ENCODE assay signal across 21 cellular contexts in genomic region chr4:184358521-184359232, GRCh38.
DNase-seq lines count a peak whose midpoint lies in the region; ATAC-seq, FAIRE-seq and TF ChIP-seq lines count a peak whose summit lies in the region.
"Had no signal": no experiment of that assay in that cellular context is flagged by ENCODE, and none has a peak within 500 bp of the region (broad histone marks: within the 10 kb centered on the region; RNA-seq: fewer than 3 reads in every experiment).

No MANE protein-coding gene starts in this region.

- H3K4me3 ChIP-seq in GM23338 (no peak overlapping the region), choroid plexus epithelial cell (ENCODE audit: low read depth, low read length) (no peak overlapping the region), skeletal muscle tissue (ENCODE audit: low read length in 3 of 3) (no peak overlapping the region)

- no peaks in the 10 kb centered on the region for H3K79me2 ChIP-seq in GM23338 (replicated peaks; ENCODE audit: insufficient read depth)

- no peaks in the 10 kb centered on the region for H3F3A ChIP-seq in GM23338 (replicated peaks; ENCODE audit: low read depth)

- no peaks in the 10 kb centered on the region for H4K20me1 ChIP-seq in GM23338 (replicated peaks; ENCODE audit: insufficient read depth)

- 0 out of 2 replicates have a peak, but pooled peaks cover 4% of the 10 kb centered on the region for H3K9me2 ChIP-seq in GM23338 (ENCODE audit: insufficient read depth)

- peaks cover 16% of the 10 kb centered on the region for H3K4me1 ChIP-seq in GM23338 (ENCODE audit: insufficient read depth)
- H3K4me1 ChIP-seq in skeletal muscle tissue (ENCODE audit: control insufficient read depth in 3 of 3, insufficient read depth in 3 of 3, low read length in 3 of 3), result peaks cover 12 to 31% (median 12%) of the 10 kb centered on the region in 3 donors

- H3K27me3 ChIP-seq in GM23338 (ENCODE audit: insufficient read depth), result no peaks in the 10 kb centered on the region
- no peaks in the 10 kb centered on the region for H3K27me3 ChIP-seq in skeletal muscle tissue (ENCODE audit: control insufficient read depth in 3 of 3, insufficient read depth in 3 of 3, low read length in 3 of 3)

- H3K9me3 ChIP-seq in skeletal muscle tissue (ENCODE audit: control insufficient read depth in 3 of 3, low read length in 3 of 3), result no peaks in the 10 kb centered on the region

- peak overlapping the region in 1 of 3 donors; percentile 15 for H3K9ac ChIP-seq in skeletal muscle tissue (ENCODE audit: low read depth in 1 of 3, low read length in 3 of 3)
- H3K9ac ChIP-seq: KMS-11 had no signal

- ATAC-seq in GM23338, result no peak
- ATAC-seq in GM19467 (IDR thresholded peaks at IDR 0.05; ENCODE audit: unreplicated experiment), result no peak

- DNase-seq in GM23338 (ENCODE audit: low spot score) (no peak), choroid plexus epithelial cell (ENCODE audit: low read depth) (peak; percentile 48), midbrain (lab: John Stamatoyannopoulos, UW) (peak; percentile 4), NCI-H69 (lab: John Stamatoyannopoulos, UW) (no peak), GM19239 (ENCODE audit: insufficient read length, low spot score) (no peak)
- DNase-seq in stimulated activated CD4-positive, alpha-beta T cell treated with anti-CD3 and anti-CD28 coated beads, Interleukin-2, amount 100 ng/mL, for 48 hours, result no peak
- DNase-seq: CD4-positive, alpha-beta memory T cell; DMS79; GOT3; NCI-H1092 treated with DMSO at 0.1 percent for 48 hours; NCI-H1694; NCI-H345; NCI-H526 treated with DMSO at 0.1 percent for 48 hours; NK-92 treated with Interleukin-12 subunit alpha and Interleukin-12 subunit beta, amount 100 ng/mL, for 24 hours had no signal

- H3K4me3 Mint-ChIP-seq in GM23338, result no peak overlapping the region
- H3K4me3 Mint-ChIP-seq: B cell; CD4-positive, alpha-beta memory T cell had no signal

- H3K27ac ChIP-seq in GM23338 (ENCODE audit: low read depth) (no peak overlapping the region), skeletal muscle tissue (ENCODE audit: low read depth, low read length) (peak overlapping the region; percentile 37)
- H3K27ac ChIP-seq: KMS-11, RWPE1 had no signal

- peaks cover 2% of the 10 kb centered on the region; the same call in 1 of the 3 replicates for H3K36me3 Mint-ChIP-seq in GM23338 (ENCODE audit: low read depth)

- no peaks in the 10 kb centered on the region for H3K27me3 Mint-ChIP-seq in GM23338 (ENCODE audit: insufficient read depth, low read depth, poor library complexity)
- H3K27me3 Mint-ChIP-seq: B cell; CD4-positive, alpha-beta memory T cell had no signal

- H3K27ac Mint-ChIP-seq in GM23338, result no peak overlapping the region; the same call in 1 of the 2 replicates
- H3K27ac Mint-ChIP-seq: B cell had no signal

- no peaks in the 10 kb centered on the region for H3K9me3 Mint-ChIP-seq in GM23338

- H3K36me3 ChIP-seq in GM23338 (ENCODE audit: insufficient read depth) (no peaks in the 10 kb centered on the region), skeletal muscle tissue (ENCODE audit: control insufficient read depth in 3 of 3, insufficient read depth in 3 of 3, low read length in 3 of 3) (no peaks in the 10 kb centered on the region)

- no peak for FAIRE-seq in GM19239 (lab: Jason Lieb, UNC)
- FAIRE-seq: G401.6, GM12892 had no signal

- TF ChIP-seq CTCF in GM23338 (conservative IDR thresholded peaks at IDR 0.05; ENCODE audit: low read depth in 2 of 2), result no peak
- TF ChIP-seq CTCF in choroid plexus epithelial cell (conservative IDR thresholded peaks at IDR 0.05; ENCODE audit: low read depth, low read length), result no peak

- H3K4me2 ChIP-seq in GM23338, result no peak overlapping the region
- H3K4me2 ChIP-seq: KMS-11 had no signal

- peaks cover 22% of the 10 kb centered on the region; the same call in 2 of the 3 replicates for H3K4me1 Mint-ChIP-seq in GM23338

- peak overlapping the region; percentile 12; the same call in 1 of the 2 replicates for H2AFZ ChIP-seq in GM23338

TF ChIP-seq in GM23338, 12 proteins besides CTCF, POLR2A, EP300 and RAD21 (continues in another document):
- TF ChIP-seq EZH2phosphoT487 (IDR thresholded peaks at IDR 0.05; ENCODE audit: unreplicated experiment), result no peak
- TF ChIP-seq ZNF114 (CRISPR knock-in tag; IDR thresholded peaks at IDR 0.05), result no peak
- no peak for TF ChIP-seq ETS1 (IDR thresholded peaks at IDR 0.05)
- no peak for TF ChIP-seq JUNB (IDR thresholded peaks at IDR 0.05; ENCODE audit: unreplicated experiment)
- no peak for TF ChIP-seq ZNF331 (CRISPR knock-in tag; IDR thresholded peaks at IDR 0.05; ENCODE audit: low read depth)
- no peak for TF ChIP-seq ZNF462 (CRISPR knock-in tag; IDR thresholded peaks at IDR 0.05)

Comparison
In these comparisons a context has a peak if more than half of its experiments do, and no peak if none do; other contexts are left out.
1. DNase-seq: peak in choroid plexus epithelial cell (single experiment) and midbrain (single experiment); none in GM23338 (single experiment), NCI-H69 (single experiment), stimulated activated CD4-positive, alpha-beta T cell treated with anti-CD3 and anti-CD28 coated beads, Interleukin-2, amount 100 ng/mL, for 48 hours (0 of 2) and GM19239 (single experiment).